ENCODE assay signal across 2 cellular contexts in genomic region chr16:19092653-19093410, GRCh38.
TF ChIP-seq lines count a peak whose summit lies in the region.

No MANE protein-coding gene starts in this region.

TF ChIP-seq in HepG2, 621 proteins besides CTCF, POLR2A, EP300 and RAD21 (continues in another document):
- peak; percentile 56 for TF ChIP-seq HNRNPK (IDR thresholded peaks at IDR 0.05; ENCODE audit: low read depth, low read length, poor library complexity, severe bottlenecking)
- TF ChIP-seq REPIN1 (CRISPR knock-in tag; IDR thresholded peaks at IDR 0.05; ENCODE audit: borderline replicate concordance, low read depth) = 0 out of 2 replicates have a peak, but pooled peaks have one; percentile 14
- peak; percentile 65; the same call in 1 of the 2 replicates for TF ChIP-seq IKZF1 (IDR thresholded peaks at IDR 0.05)
- 0 out of 2 replicates have a peak, but pooled peaks have one; percentile 11 for TF ChIP-seq FOXK2 (IDR thresholded peaks at IDR 0.05)
- TF ChIP-seq FOXA3 (CRISPR knock-in tag; IDR thresholded peaks at IDR 0.05) = no peak
- peak; percentile 21; the same call in 1 of the 2 replicates for TF ChIP-seq RAD51 (IDR thresholded peaks at IDR 0.05; ENCODE audit: borderline replicate concordance)
- TF ChIP-seq ZNF282 (IDR thresholded peaks at IDR 0.05; ENCODE audit: partially characterized antibody) = peak; percentile 49
- peak; percentile 72; the same call in 1 of the 2 replicates for TF ChIP-seq ARNT (IDR thresholded peaks at IDR 0.05)
- 0 out of 2 replicates have a peak, but pooled peaks have one; percentile 13 for TF ChIP-seq ZSCAN30 (CRISPR knock-in tag; IDR thresholded peaks at IDR 0.05)
- TF ChIP-seq NONO (IDR thresholded peaks at IDR 0.05) = 0 out of 2 replicates have a peak, but pooled peaks have one; percentile 48
- no peak for TF ChIP-seq NONO (CRISPR knock-in tag; conservative IDR thresholded peaks at IDR 0.05)
- 0 out of 2 replicates have a peak, but pooled peaks have one; percentile 96 for TF ChIP-seq PLRG1 (conservative IDR thresholded peaks at IDR 0.05)
- no peak for TF ChIP-seq ZNF761 (CRISPR knock-in tag; conservative IDR thresholded peaks at IDR 0.05)
- peak; percentile 52; the same call in 1 of the 2 replicates for TF ChIP-seq FOXP1 (IDR thresholded peaks at IDR 0.05)
- TF ChIP-seq FOXP1 (CRISPR knock-in tag; IDR thresholded peaks at IDR 0.05) = no peak
- TF ChIP-seq ZNF512 (CRISPR knock-in tag; IDR thresholded peaks at IDR 0.05) = peak; percentile 99
- 0 out of 2 replicates have a peak, but pooled peaks have one; percentile 1 for TF ChIP-seq TARDBP (CRISPR knock-in tag; IDR thresholded peaks at IDR 0.05)
- TF ChIP-seq, protein P1, sequence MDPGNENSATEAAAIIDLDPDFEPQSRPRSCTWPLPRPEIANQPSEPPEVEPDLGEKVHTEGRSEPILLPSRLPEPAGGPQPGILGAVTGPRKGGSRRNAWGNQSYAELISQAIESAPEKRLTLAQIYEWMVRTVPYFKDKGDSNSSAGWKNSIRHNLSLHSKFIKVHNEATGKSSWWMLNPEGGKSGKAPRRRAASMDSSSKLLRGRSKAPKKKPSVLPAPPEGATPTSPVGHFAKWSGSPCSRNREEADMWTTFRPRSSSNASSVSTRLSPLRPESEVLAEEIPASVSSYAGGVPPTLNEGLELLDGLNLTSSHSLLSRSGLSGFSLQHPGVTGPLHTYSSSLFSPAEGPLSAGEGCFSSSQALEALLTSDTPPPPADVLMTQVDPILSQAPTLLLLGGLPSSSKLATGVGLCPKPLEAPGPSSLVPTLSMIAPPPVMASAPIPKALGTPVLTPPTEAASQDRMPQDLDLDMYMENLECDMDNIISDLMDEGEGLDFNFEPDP (CRISPR knock-in tag; conservative IDR thresholded peaks at IDR 0.05) = no peak
- TF ChIP-seq FOXA1 (IDR thresholded peaks at IDR 0.05) = peak; percentile 55; the same call in 1 of the 2 replicates
- no peak for TF ChIP-seq FOXA1 (CRISPR knock-in tag; IDR thresholded peaks at IDR 0.05)

TF ChIP-seq in K562, 482 proteins besides CTCF, POLR2A, EP300 and RAD21:
- TF ChIP-seq MYC (IDR thresholded peaks at IDR 0.05; ENCODE audit: low read depth, low read length) (no peak), MYC (CRISPR knock-in tag; IDR thresholded peaks at IDR 0.05; ENCODE audit: borderline replicate concordance, low read depth) (no peak), ZNF133 (CRISPR knock-in tag; IDR thresholded peaks at IDR 0.05) (no peak), YBX1 (IDR thresholded peaks at IDR 0.05) (no peak), SRSF7 (optimal IDR thresholded peaks at IDR 0.05; ENCODE audit: low read depth, low read length) (no peak), ASH1L (IDR thresholded peaks at IDR 0.05; ENCODE audit: borderline replicate concordance, low read depth, partially characterized antibody) (no peak), ZNF143 (CRISPR knock-in tag; IDR thresholded peaks at IDR 0.05) (no peak), ZNF512 (tag; IDR thresholded peaks at IDR 0.05) (peak; percentile 92), ZNF655 (CRISPR knock-in tag; IDR thresholded peaks at IDR 0.05) (no peak), CHCHD3 (CRISPR knock-in tag; IDR thresholded peaks at IDR 0.05) (no peak), ZMIZ1 (IDR thresholded peaks at IDR 0.05; ENCODE audit: low read depth in 2 of 2, low read length in 2 of 2) (no peak)
- TF ChIP-seq, protein P2, sequence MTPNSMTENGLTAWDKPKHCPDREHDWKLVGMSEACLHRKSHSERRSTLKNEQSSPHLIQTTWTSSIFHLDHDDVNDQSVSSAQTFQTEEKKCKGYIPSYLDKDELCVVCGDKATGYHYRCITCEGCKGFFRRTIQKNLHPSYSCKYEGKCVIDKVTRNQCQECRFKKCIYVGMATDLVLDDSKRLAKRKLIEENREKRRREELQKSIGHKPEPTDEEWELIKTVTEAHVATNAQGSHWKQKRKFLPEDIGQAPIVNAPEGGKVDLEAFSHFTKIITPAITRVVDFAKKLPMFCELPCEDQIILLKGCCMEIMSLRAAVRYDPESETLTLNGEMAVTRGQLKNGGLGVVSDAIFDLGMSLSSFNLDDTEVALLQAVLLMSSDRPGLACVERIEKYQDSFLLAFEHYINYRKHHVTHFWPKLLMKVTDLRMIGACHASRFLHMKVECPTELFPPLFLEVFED (CRISPR knock-in tag; conservative IDR thresholded peaks at IDR 0.05) = peak; percentile 65; the same call in 1 of the 2 replicates
TF ChIP-seq in K562: peak in this region for 2.
